ENCODE assay signal across 28 cellular contexts in the genomic region with DNA sequence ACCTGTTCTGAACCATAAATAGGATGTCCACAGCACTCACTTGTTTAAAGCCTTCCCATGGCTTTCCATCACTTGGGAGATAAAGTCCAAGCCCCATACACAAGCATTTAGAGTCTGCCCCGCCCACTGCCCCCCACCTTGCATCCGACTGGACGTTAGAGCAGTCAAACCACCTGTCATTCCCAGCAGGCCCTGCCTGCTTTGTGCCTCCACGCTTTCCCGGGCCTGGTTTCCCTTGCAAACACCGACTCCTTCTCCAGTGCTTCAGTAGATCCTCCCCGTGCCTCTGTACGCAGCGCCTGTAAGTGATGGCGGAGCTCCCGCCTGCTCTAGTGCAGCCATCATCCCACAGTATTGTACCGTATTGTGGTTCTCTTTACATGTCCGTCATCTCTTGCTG. TPM values are rescaled to one million over a fixed set of nuclear protein-coding genes. Genes with fewer than 3 reads are reported as not detected.
DNase-seq lines count a peak whose midpoint lies in the region; ATAC-seq and TF ChIP-seq lines count a peak whose summit lies in the region.
"Had no signal": no experiment of that assay in that cellular context is flagged by ENCODE, and none has a peak within 500 bp of the region (broad histone marks: within the 10 kb centered on the region; RNA-seq: fewer than 3 reads in every experiment).

No MANE protein-coding gene starts in this region.

- no peaks in the 10 kb centered on the region for H3K4me1 Mint-ChIP-seq in GM23338
- H3K4me1 Mint-ChIP-seq in WTC11: no peaks in the 10 kb centered on the region
- peaks cover 5% of the 10 kb centered on the region for H3K4me1 Mint-ChIP-seq in glutamatergic neuron (ENCODE audit: low read depth, unreplicated experiment)
- H3K4me1 Mint-ChIP-seq in activated T-helper 2 cell treated with anti-CD3 and anti-CD28 coated beads, Interferon-gamma antibody, Interleukin-2, Interleukin-4, amounts not matched to agents 10 μg/mL and 5 μg/mL and 100 μg/mL, durations not matched to agents 14 hours and 24 hours and 36 hours (ENCODE audit: low read depth): peaks cover under 1% of the 10 kb centered on the region
- H3K4me1 Mint-ChIP-seq: CD4-positive, alpha-beta memory T cell; CD8-positive, alpha-beta memory T cell had no signal

- no peak for DNase-seq in GM23338 (ENCODE audit: low spot score)
- DNase-seq in WTC11 (ENCODE audit: low spot score): no peak
- no peak for DNase-seq in glutamatergic neuron
- no peak for DNase-seq in erythroblast (lab: John Stamatoyannopoulos, UW)
- DNase-seq in activated T-helper 2 cell treated with anti-CD3 and anti-CD28 coated beads, Interferon-gamma antibody, Interleukin-2, Interleukin-4, amounts not matched to agents 10 μg/mL and 5 μg/mL and 100 μg/mL, durations not matched to agents 14 hours and 24 hours and 36 hours (ENCODE audit: low spot score): no peak
- no peak for DNase-seq in mucosa of descending colon
- DNase-seq: 8988T; ACHN; BE2C; C1 segment of cervical spinal cord; CD4-positive, alpha-beta memory T cell; CD4-positive, CD25-positive, alpha-beta regulatory T cell; CD8-positive, alpha-beta memory T cell; COR-L47; DMS 273 treated with DMSO at 0.1 percent for 48 hours; DMS153; DMS53; DMS79; DND-41; EL; GDM1 had no signal

- no peaks in the 10 kb centered on the region for H3K9me3 ChIP-seq in mucosa of descending colon
- H3K9me3 ChIP-seq: BE2C, BLaER1 had no signal

- H3K27me3 Mint-ChIP-seq in GM23338 (ENCODE audit: insufficient read depth, low read depth, poor library complexity) (peaks cover 4% of the 10 kb centered on the region), WTC11 (ENCODE audit: low read depth) (no peaks in the 10 kb centered on the region), glutamatergic neuron (ENCODE audit: unreplicated experiment) (peaks cover 3% of the 10 kb centered on the region)
- peaks cover 13% of the 10 kb centered on the region for H3K27me3 Mint-ChIP-seq in activated T-helper 2 cell treated with anti-CD3 and anti-CD28 coated beads, Interferon-gamma antibody, Interleukin-2, Interleukin-4, amounts not matched to agents 10 μg/mL and 5 μg/mL and 100 μg/mL, durations not matched to agents 14 hours and 24 hours and 36 hours (ENCODE audit: low read depth)

- H3K4me3 Mint-ChIP-seq in GM23338 (no peak overlapping the region), WTC11 (no peak overlapping the region), glutamatergic neuron (ENCODE audit: unreplicated experiment) (peak overlapping the region; percentile 8)
- H3K4me3 Mint-ChIP-seq in activated T-helper 2 cell treated with anti-CD3 and anti-CD28 coated beads, Interferon-gamma antibody, Interleukin-2, Interleukin-4, amounts not matched to agents 10 μg/mL and 5 μg/mL and 100 μg/mL, durations not matched to agents 14 hours and 24 hours and 36 hours (ENCODE audit: low read depth): no peak overlapping the region
- H3K4me3 Mint-ChIP-seq: CD14-positive monocyte; CD4-positive, alpha-beta memory T cell; CD4-positive, CD25-positive, alpha-beta regulatory T cell had no signal

- H3K27ac Mint-ChIP-seq in GM23338 (no peak overlapping the region), WTC11 (peak overlapping the region; percentile 30; the same call in 1 of the 2 replicates), glutamatergic neuron (ENCODE audit: unreplicated experiment) (peak overlapping the region; percentile 25)
- no peak overlapping the region for H3K27ac Mint-ChIP-seq in activated T-helper 2 cell treated with anti-CD3 and anti-CD28 coated beads, Interferon-gamma antibody, Interleukin-2, Interleukin-4, amounts not matched to agents 10 μg/mL and 5 μg/mL and 100 μg/mL, durations not matched to agents 14 hours and 24 hours and 36 hours
- H3K27ac Mint-ChIP-seq: CD4-positive, alpha-beta memory T cell; CD4-positive, CD25-positive, alpha-beta regulatory T cell; CD8-positive, alpha-beta memory T cell had no signal

- H3K4me3 ChIP-seq in GM23338 (no peak overlapping the region), mucosa of descending colon (no peak overlapping the region)
- H3K4me3 ChIP-seq: BLaER1, GM12878 had no signal

- H3K27ac ChIP-seq in GM23338 (ENCODE audit: low read depth): no peak overlapping the region
- H3K27ac ChIP-seq: BLaER1 had no signal

- no peaks in the 10 kb centered on the region for H3K79me2 ChIP-seq in GM23338 (replicated peaks; ENCODE audit: insufficient read depth)

- H3K9me2 ChIP-seq in GM23338 (ENCODE audit: insufficient read depth): no peaks in the 10 kb centered on the region

- TF ChIP-seq CTCF in GM23338 (conservative IDR thresholded peaks at IDR 0.05; ENCODE audit: low read depth in 2 of 2) (no peak), WTC11 (IDR thresholded peaks at IDR 0.05) (no peak), glutamatergic neuron (IDR thresholded peaks at IDR 0.05; ENCODE audit: partially characterized antibody, unreplicated experiment) (no peak), mucosa of descending colon (IDR thresholded peaks at IDR 0.05) (no peak)

- ATAC-seq in GM23338: no peak
- ATAC-seq in WTC11: no peak
- ATAC-seq in mucosa of descending colon: no peak
- ATAC-seq: GM12878 had no signal

- H3K36me3 Mint-ChIP-seq in GM23338 (ENCODE audit: low read depth) (no peaks in the 10 kb centered on the region), WTC11 (no peaks in the 10 kb centered on the region), glutamatergic neuron (ENCODE audit: unreplicated experiment) (peaks cover 12% of the 10 kb centered on the region)
- H3K36me3 Mint-ChIP-seq in activated T-helper 2 cell treated with anti-CD3 and anti-CD28 coated beads, Interferon-gamma antibody, Interleukin-2, Interleukin-4, amounts not matched to agents 10 μg/mL and 5 μg/mL and 100 μg/mL, durations not matched to agents 14 hours and 24 hours and 36 hours (ENCODE audit: low read depth): no peaks in the 10 kb centered on the region
- H3K36me3 Mint-ChIP-seq: CD4-positive, alpha-beta memory T cell; CD4-positive, CD25-positive, alpha-beta regulatory T cell; CD8-positive, alpha-beta memory T cell had no signal

- POLR2A ChIA-PET in WTC11 (lab: Charles Lee): no interaction called here

- no peaks in the 10 kb centered on the region for H3K36me3 ChIP-seq in GM23338 (ENCODE audit: insufficient read depth)
- no peaks in the 10 kb centered on the region for H3K36me3 ChIP-seq in mucosa of descending colon (ENCODE audit: low read depth)
- H3K36me3 ChIP-seq: BE2C, BLaER1 had no signal

- H3K4me2 ChIP-seq in GM23338: no peak overlapping the region
- H3K4me2 ChIP-seq: BLaER1 had no signal

- intact Hi-C loops in activated T-helper 2 cell treated with anti-CD3 and anti-CD28 coated beads, Interferon-gamma antibody, Interleukin-2, Interleukin-4, amounts not matched to agents 10 μg/mL and 5 μg/mL and 100 μg/mL, durations not matched to agents 14 hours and 24 hours and 36 hours (cut with micrococcal nuclease): no loop called here
- intact Hi-C loops in mucosa of descending colon (cut with DNase I, micrococcal nuclease): no loop called here

- H3K4me1 ChIP-seq in GM23338 (ENCODE audit: insufficient read depth) (no peaks in the 10 kb centered on the region), mucosa of descending colon (ENCODE audit: low read depth) (no peaks in the 10 kb centered on the region)
- H3K4me1 ChIP-seq: BE2C had no signal

- CTCF ChIA-PET in WTC11 (lab: Charles Lee): no interaction called here

- peak overlapping the region; percentile 38; the same call in 1 of the 2 replicates for H2AFZ ChIP-seq in GM23338

- H3K9me3 Mint-ChIP-seq in GM23338: no peaks in the 10 kb centered on the region
- no peaks in the 10 kb centered on the region for H3K9me3 Mint-ChIP-seq in WTC11
- H3K9me3 Mint-ChIP-seq in glutamatergic neuron (ENCODE audit: unreplicated experiment): peaks cover 4% of the 10 kb centered on the region
- H3K9me3 Mint-ChIP-seq in activated T-helper 2 cell treated with anti-CD3 and anti-CD28 coated beads, Interferon-gamma antibody, Interleukin-2, Interleukin-4, amounts not matched to agents 10 μg/mL and 5 μg/mL and 100 μg/mL, durations not matched to agents 14 hours and 24 hours and 36 hours: no peaks in the 10 kb centered on the region
- H3K9me3 Mint-ChIP-seq: CD4-positive, alpha-beta memory T cell had no signal

- no peak for TF ChIP-seq POLR2A in erythroblast (IDR thresholded peaks at IDR 0.05; ENCODE audit: low read length)

- no peaks in the 10 kb centered on the region for H3F3A ChIP-seq in GM23338 (replicated peaks; ENCODE audit: low read depth)

- H4K20me1 ChIP-seq in GM23338 (replicated peaks; ENCODE audit: insufficient read depth): no peaks in the 10 kb centered on the region
- H4K20me1 ChIP-seq: BLaER1 had no signal

- no peaks in the 10 kb centered on the region for H3K27me3 ChIP-seq in GM23338 (ENCODE audit: insufficient read depth)
- H3K27me3 ChIP-seq: BE2C, BLaER1 had no signal

TF ChIP-seq in WTC11, 78 proteins besides CTCF, POLR2A, EP300 and RAD21:
- TF ChIP-seq, protein P1, sequence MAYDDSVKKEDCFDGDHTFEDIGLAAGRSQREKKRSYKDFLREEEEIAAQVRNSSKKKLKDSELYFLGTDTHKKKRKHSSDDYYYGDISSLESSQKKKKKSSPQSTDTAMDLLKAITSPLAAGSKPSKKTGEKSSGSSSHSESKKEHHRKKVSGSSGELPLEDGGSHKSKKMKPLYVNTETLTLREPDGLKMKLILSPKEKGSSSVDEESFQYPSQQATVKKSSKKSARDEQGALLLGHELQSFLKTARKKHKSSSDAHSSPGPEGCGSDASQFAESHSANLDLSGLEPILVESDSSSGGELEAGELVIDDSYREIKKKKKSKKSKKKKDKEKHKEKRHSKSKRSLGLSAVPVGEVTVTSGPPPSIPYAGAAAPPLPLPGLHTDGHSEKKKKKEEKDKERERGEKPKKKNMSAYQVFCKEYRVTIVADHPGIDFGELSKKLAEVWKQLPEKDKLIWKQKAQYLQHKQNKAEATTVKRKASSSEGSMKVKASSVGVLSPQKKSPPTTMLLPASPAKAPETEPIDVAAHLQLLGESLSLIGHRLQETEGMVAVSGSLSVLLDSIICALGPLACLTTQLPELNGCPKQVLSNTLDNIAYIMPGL (CRISPR knock-in tag; IDR thresholded peaks at IDR 0.05): no peak
- TF ChIP-seq ETV6 (CRISPR knock-in tag; IDR thresholded peaks at IDR 0.05) (no peak), NR1H2 (CRISPR knock-in tag; IDR thresholded peaks at IDR 0.05) (no peak), MXD4 (CRISPR knock-in tag; IDR thresholded peaks at IDR 0.05; ENCODE audit: borderline replicate concordance) (no peak), SP1 (CRISPR knock-in tag; conservative IDR thresholded peaks at IDR 0.05) (no peak)
TF ChIP-seq in WTC11: peak in this region for 0.

RNA-seq across cellular contexts. Expression of a gene that starts 38.3 kb away (rescaled TPM):
- 1.2 and 2.2 TPM in 2 replicates for total RNA-seq in GM23338 (2014; rRNA removed; shearing (Covaris generic))
- 0.55 and 0.61 TPM in 2 replicates for polyA plus RNA-seq in GM23338 (2016; fragmentation: Nextera tagmentation; extraction: Ambion mirVana)
- 3.3 to 4.4 TPM (median 3.6 TPM) in 3 replicates for total RNA-seq in WTC11 (2021)
- 332 TPM for total RNA-seq in glutamatergic neuron (ENCODE audit: unreplicated experiment)
- total RNA-seq in activated T-helper 2 cell treated with anti-CD3 and anti-CD28 coated beads, Interferon-gamma antibody, Interleukin-2, Interleukin-4, amounts not matched to agents 10 μg/mL and 5 μg/mL and 100 μg/mL, durations not matched to agents 14 hours and 24 hours and 36 hours: 31.5 and 32.1 TPM in 2 replicates
- total RNA-seq in mucosa of descending colon: 1 to 10 TPM in 2 of 3 donors, under 1 TPM in 1; 0.73 to 6.3 (median 2.8) TPM
- total RNA-seq: A673; CD4-positive, alpha-beta memory T cell; Daoy; G401 had no signal
- polyA plus RNA-seq: AG04450; CD14-positive monocyte; CD4-positive, alpha-beta memory T cell; CD4-positive, CD25-positive, alpha-beta regulatory T cell; CD8-positive, alpha-beta memory T cell had no signal

Comparison
In these comparisons a context has a peak if more than half of its experiments do, and no peak if none do; other contexts are left out.
1. H3K27ac Mint-ChIP-seq: peak in WTC11 (single experiment) and glutamatergic neuron (single experiment); none in GM23338 (single experiment) and activated T-helper 2 cell treated with anti-CD3 and anti-CD28 coated beads, Interferon-gamma antibody, Interleukin-2, Interleukin-4, amounts not matched to agents 10 μg/mL and 5 μg/mL and 100 μg/mL, durations not matched to agents 14 hours and 24 hours and 36 hours (single experiment).
2. RNA of a gene that starts 38.3 kb away (total RNA-seq): 332 TPM in glutamatergic neuron (single experiment); 31.5 to 32.1 TPM in activated T-helper 2 cell treated with anti-CD3 and anti-CD28 coated beads, Interferon-gamma antibody, Interleukin-2, Interleukin-4, amounts not matched to agents 10 μg/mL and 5 μg/mL and 100 μg/mL, durations not matched to agents 14 hours and 24 hours and 36 hours, 3.3 to 4.4 TPM in WTC11, 0.73 to 6.3 TPM in mucosa of descending colon and 1.2 to 2.2 TPM in GM23338; every median in the first group is over 10 times any median in the second.